ENCODE assay signal across 12 cellular contexts in the genomic region with DNA sequence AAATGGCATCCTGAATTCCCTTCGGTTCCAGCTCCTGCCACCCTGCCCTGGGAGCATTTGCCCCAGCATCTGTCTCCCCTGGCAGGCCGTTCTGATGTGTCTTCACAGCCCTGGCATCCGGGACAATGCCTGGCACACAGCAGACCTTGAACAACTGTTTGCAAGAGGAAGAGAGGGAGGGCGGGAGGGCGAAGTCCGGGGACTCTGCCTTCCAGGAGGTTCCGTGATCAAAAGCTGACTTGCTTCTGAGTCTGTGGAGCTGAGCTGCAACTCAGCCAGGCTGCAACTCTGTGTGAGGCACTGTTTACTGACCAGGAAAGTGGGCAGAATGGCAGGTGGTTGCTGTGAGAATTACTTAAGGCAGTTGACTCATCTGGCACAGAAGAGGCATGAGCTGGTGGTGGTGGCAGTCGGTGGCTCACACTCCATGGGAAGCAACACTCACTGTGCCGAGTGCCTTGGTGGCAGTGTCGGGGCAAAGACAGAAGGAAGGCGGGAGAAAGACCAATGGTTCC.
DNase-seq lines count a peak whose midpoint lies in the region; ATAC-seq and TF ChIP-seq lines count a peak whose summit lies in the region.
"Had no signal": no experiment of that assay in that cellular context is flagged by ENCODE, and none has a peak within 500 bp of the region (broad histone marks: within the 10 kb centered on the region; RNA-seq: fewer than 3 reads in every experiment).

No MANE protein-coding gene starts in this region.

- no peak overlapping the region for H3K4me3 ChIP-seq in fibroblast of mammary gland (ENCODE audit: control insufficient read depth, low read depth, low read length)

- H3K36me3 Mint-ChIP-seq in CD14-positive monocyte: no peaks in the 10 kb centered on the region

- peaks cover 29% of the 10 kb centered on the region for H3K4me1 Mint-ChIP-seq in CD14-positive monocyte
- H3K4me1 Mint-ChIP-seq: B cell had no signal

- peaks cover 1 to 8% (median 6%) of the 10 kb centered on the region in 3 donors for H3K27me3 Mint-ChIP-seq in CD14-positive monocyte (ENCODE audit: low read depth in 3 of 3)

- TF ChIP-seq CTCF in fibroblast of mammary gland (conservative IDR thresholded peaks at IDR 0.05; ENCODE audit: control insufficient read depth, insufficient read depth, low read depth, low read length) (no peak), CD14-positive monocyte (IDR thresholded peaks at IDR 0.05) (no peak)

- ATAC-seq in HG03159 (IDR thresholded peaks at IDR 0.05; ENCODE audit: unreplicated experiment): no peak
- ATAC-seq: activated T-cell treated with anti-CD3 and anti-CD28 coated beads, Interleukin-2, amount 50 U/mL, for 4 hours had no signal

- H3K4me3 Mint-ChIP-seq in CD14-positive monocyte: no peak overlapping the region
- H3K4me3 Mint-ChIP-seq: activated T-cell treated with anti-CD3 and anti-CD28 coated beads, Interleukin-2, amount 50 U/mL, for 4 hours; B cell had no signal

- intact Hi-C loops in CD14-positive monocyte (cut with micrococcal nuclease): no loop called here

- DNase-seq in EH (ENCODE audit: low read depth) (peak; percentile 25), RPMI8226 (peak; percentile 35), fibroblast of mammary gland (ENCODE audit: low read depth) (peak; percentile 55), occipital lobe (lab: John Stamatoyannopoulos, UW) (peak; percentile 48), CD14-positive monocyte (ENCODE audit: low spot score) (no peak), SKM-1 treated with dmso at 0.1 percent for 144 hours (lab: John Stamatoyannopoulos, UW; ENCODE audit: unreplicated experiment) (no peak)
- no peak for DNase-seq in activated CD8-positive, alpha-beta memory T cell treated with anti-CD3 and anti-CD28 coated beads, Interleukin-2, amount 50 U/mL, for 48 hours
- DNase-seq: activated CD4-positive, CD25-positive, alpha-beta regulatory T cell; activated T-cell treated with anti-CD3 and anti-CD28 coated beads, Interleukin-2, amount 50 U/mL, for 4 hours; NCI-H774 had no signal

- H3K27ac Mint-ChIP-seq in CD14-positive monocyte: no peak overlapping the region
- H3K27ac Mint-ChIP-seq: B cell had no signal

- H3K9me3 Mint-ChIP-seq in CD14-positive monocyte: peaks cover 0 to 3% (median 0%) of the 10 kb centered on the region in 7 donors
- H3K9me3 Mint-ChIP-seq: activated T-cell treated with anti-CD3 and anti-CD28 coated beads, Interleukin-2, amount 50 U/mL, for 4 hours had no signal

Comparison
In these comparisons a context has a peak if more than half of its experiments do, and no peak if none do; other contexts are left out.
1. DNase-seq: peak in EH (single experiment), RPMI8226 (single experiment), fibroblast of mammary gland (single experiment) and occipital lobe (single experiment); none in CD14-positive monocyte (single experiment), activated CD8-positive, alpha-beta memory T cell treated with anti-CD3 and anti-CD28 coated beads, Interleukin-2, amount 50 U/mL, for 48 hours (single experiment) and SKM-1 treated with dmso at 0.1 percent for 144 hours (single experiment).